ENCODE assay signal across 17 cellular contexts in the genomic region with DNA sequence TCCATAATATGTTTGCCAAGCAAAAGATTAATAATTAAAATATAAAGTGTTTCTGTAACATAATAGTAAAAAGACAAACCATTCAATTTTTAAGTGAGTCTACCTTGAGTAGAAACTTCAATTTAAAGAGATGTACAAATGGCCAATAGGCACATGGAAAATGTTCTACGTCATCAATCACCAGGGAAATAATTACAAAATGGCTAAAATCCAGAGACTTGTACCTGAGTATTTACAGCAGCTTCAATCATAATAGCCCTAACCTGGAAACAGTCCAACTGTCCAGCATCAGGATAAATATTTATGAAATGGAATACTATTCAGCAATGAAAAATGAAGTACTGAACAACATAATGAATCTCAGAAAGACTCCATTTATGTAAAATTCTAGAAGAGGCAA.
DNase-seq lines count a peak whose midpoint lies in the region; ATAC-seq and TF ChIP-seq lines count a peak whose summit lies in the region.
"Had no signal": no experiment of that assay in that cellular context is flagged by ENCODE, and none has a peak within 500 bp of the region (broad histone marks: within the 10 kb centered on the region; RNA-seq: fewer than 3 reads in every experiment).

No MANE protein-coding gene starts in this region.

- H3K4me3 Mint-ChIP-seq in activated CD8-positive, alpha-beta memory T cell treated with anti-CD3 and anti-CD28 coated beads, Interleukin-2, amount 10 ng/mL, durations not matched to agents 7 days and 5 days: no peak overlapping the region
- H3K4me3 Mint-ChIP-seq: activated naive CD8-positive, alpha-beta T cell treated with anti-CD3 and anti-CD28 coated beads for 36 hours; activated T-cell treated with anti-CD3 and anti-CD28 coated beads, Interleukin-2, amount 50 U/mL, for 4 hours had no signal

- H3K27me3 Mint-ChIP-seq in activated CD8-positive, alpha-beta memory T cell treated with anti-CD3 and anti-CD28 coated beads, Interleukin-2, amount 10 ng/mL, durations not matched to agents 7 days and 5 days: peaks cover 21% of the 10 kb centered on the region

- no peaks in the 10 kb centered on the region for H4K20me1 ChIP-seq in PC-3 (ENCODE audit: low read length)
- H4K20me1 ChIP-seq: BLaER1 had no signal

- POLR2A ChIA-PET in PC-3 (lab: Charles Lee; ENCODE audit: unreplicated experiment): no interaction called here

- no peaks in the 10 kb centered on the region for H3K9me3 Mint-ChIP-seq in activated CD8-positive, alpha-beta memory T cell treated with anti-CD3 and anti-CD28 coated beads, Interleukin-2, amount 10 ng/mL, durations not matched to agents 7 days and 5 days (ENCODE audit: low read depth)
- H3K9me3 Mint-ChIP-seq: activated naive CD8-positive, alpha-beta T cell treated with anti-CD3 and anti-CD28 coated beads for 36 hours had no signal

- H3K27ac Mint-ChIP-seq in activated CD8-positive, alpha-beta memory T cell treated with anti-CD3 and anti-CD28 coated beads, Interleukin-2, amount 10 ng/mL, durations not matched to agents 7 days and 5 days: no peak overlapping the region
- H3K27ac Mint-ChIP-seq: activated naive CD8-positive, alpha-beta T cell treated with anti-CD3 and anti-CD28 coated beads for 36 hours had no signal

- peaks cover 15% of the 10 kb centered on the region; the same call in 1 of the 2 replicates for H3K9me3 ChIP-seq in PC-3 (ENCODE audit: low read length)
- H3K9me3 ChIP-seq: BLaER1, esophagus muscularis mucosa had no signal

- no peak overlapping the region for H3K4me2 ChIP-seq in PC-3 (ENCODE audit: low read length)
- H3K4me2 ChIP-seq: BLaER1 had no signal

- no peaks in the 10 kb centered on the region for H3K4me1 ChIP-seq in PC-3 (ENCODE audit: insufficient read depth, low read length)
- H3K4me1 ChIP-seq: esophagus muscularis mucosa had no signal

- BruUV-seq in PC-3 (replicated peaks; lab: Mats Ljungman, UMichigan): no TSS peak

- no peaks in the 10 kb centered on the region for H3K79me2 ChIP-seq in PC-3 (ENCODE audit: low read length)

- H2AFZ ChIP-seq in PC-3 (ENCODE audit: low read length): no peak overlapping the region

- no peaks in the 10 kb centered on the region for H3K4me1 Mint-ChIP-seq in activated CD8-positive, alpha-beta memory T cell treated with anti-CD3 and anti-CD28 coated beads, Interleukin-2, amount 10 ng/mL, durations not matched to agents 7 days and 5 days
- H3K4me1 Mint-ChIP-seq: activated naive CD8-positive, alpha-beta T cell treated with anti-CD3 and anti-CD28 coated beads for 36 hours had no signal

- no peaks in the 10 kb centered on the region for H3F3A ChIP-seq in PC-3 (ENCODE audit: low read length, unreplicated experiment)

- 0 out of 2 replicates have a peak, but pooled peaks cover 3% of the 10 kb centered on the region for H3K9me2 ChIP-seq in PC-3 (replicated peaks; ENCODE audit: low read length)

- no peak overlapping the region for H3K27ac ChIP-seq in PC-3 (ENCODE audit: low read length)
- H3K27ac ChIP-seq: BLaER1, dorsolateral prefrontal cortex, esophagus muscularis mucosa had no signal

- intact Hi-C loops in PC-3 (cut with micrococcal nuclease): no loop called here

- no peaks in the 10 kb centered on the region for H3K27me3 ChIP-seq in PC-3 (ENCODE audit: low read length)
- H3K27me3 ChIP-seq: BLaER1, dorsolateral prefrontal cortex, esophagus muscularis mucosa had no signal

- 0 out of 2 replicates have a peak, but pooled peaks cover 4% of the 10 kb centered on the region for H3K36me3 ChIP-seq in PC-3 (ENCODE audit: low read depth, low read length)
- H3K36me3 ChIP-seq: BLaER1, esophagus muscularis mucosa had no signal

- TF ChIP-seq CTCF in GM20000 (IDR thresholded peaks at IDR 0.05; ENCODE audit: extremely low read depth, missing control alignments) (no peak), PC-3 (conservative IDR thresholded peaks at IDR 0.05; ENCODE audit: low read depth, low read length) (no peak)

- H3K4me3 ChIP-seq in PC-3 (ENCODE audit: low read length): no peak overlapping the region
- H3K4me3 ChIP-seq: BLaER1, dorsolateral prefrontal cortex, esophagus muscularis mucosa had no signal

- H3K36me3 Mint-ChIP-seq in activated CD8-positive, alpha-beta memory T cell treated with anti-CD3 and anti-CD28 coated beads, Interleukin-2, amount 10 ng/mL, durations not matched to agents 7 days and 5 days: no peaks in the 10 kb centered on the region
- H3K36me3 Mint-ChIP-seq: activated naive CD8-positive, alpha-beta T cell treated with anti-CD3 and anti-CD28 coated beads for 36 hours had no signal

- peak; percentile 9 for DNase-seq in GM20000 (ENCODE audit: low spot score)
- DNase-seq in PC-3: peak; percentile 74
- no peak for DNase-seq in hypothalamus (lab: John Stamatoyannopoulos, UW)
- no peak for DNase-seq in activated CD8-positive, alpha-beta memory T cell treated with anti-CD3 and anti-CD28 coated beads, Interleukin-2, amount 10 ng/mL, durations not matched to agents 7 days and 5 days
- no peak for DNase-seq in stimulated activated CD4-positive, alpha-beta T cell treated with anti-CD3 and anti-CD28 coated beads, Interleukin-4, amount 100 ng/mL, for 1 hour
- no peak for DNase-seq in AML-193 (lab: John Stamatoyannopoulos, UW)
- DNase-seq: activated CD4-positive, alpha-beta T cell treated with anti-CD3 and anti-CD28 coated beads, Interleukin-2, amount 50 U/mL, for 4 hours; activated naive CD8-positive, alpha-beta T cell treated with anti-CD3 and anti-CD28 coated beads for 36 hours; activated T-cell treated with anti-CD3 and anti-CD28 coated beads, Interleukin-2, amount 50 U/mL, for 4 hours; dorsolateral prefrontal cortex; NCI-H1930; stimulated activated naive CD4-positive, alpha-beta T cell treated with Interleukin-2 at 50 U/mL for 16 hours had no signal

- CTCF ChIA-PET in PC-3 (lab: Charles Lee): no interaction called here
- CTCF ChIA-PET in activated CD8-positive, alpha-beta memory T cell treated with anti-CD3 and anti-CD28 coated beads, Interleukin-2, amount 10 ng/mL, durations not matched to agents 7 days and 5 days (lab: Charles Lee): no interaction called here

- ATAC-seq in GM18499 (IDR thresholded peaks at IDR 0.05; ENCODE audit: insufficient read depth, unreplicated experiment) (peak; percentile 58), HG03439 (IDR thresholded peaks at IDR 0.05; ENCODE audit: unreplicated experiment) (peak; percentile 52), PC-3 (peak; percentile 45; the same call in 1 of the 2 replicates)
- no peak for ATAC-seq in activated CD8-positive, alpha-beta memory T cell treated with anti-CD3 and anti-CD28 coated beads, Interleukin-2, amount 10 ng/mL, durations not matched to agents 7 days and 5 days
- ATAC-seq: activated T-cell treated with anti-CD3 and anti-CD28 coated beads, Interleukin-2, amount 50 U/mL, for 4 hours; Panc1 had no signal

- H3K9ac ChIP-seq in PC-3 (ENCODE audit: low read length): no peak overlapping the region
- H3K9ac ChIP-seq: BLaER1 had no signal

Comparison
In these comparisons a context has a peak if more than half of its experiments do, and no peak if none do; other contexts are left out.
1. DNase-seq: peak in GM20000 (single experiment) and PC-3 (single experiment); none in hypothalamus (0 of 51), activated CD8-positive, alpha-beta memory T cell treated with anti-CD3 and anti-CD28 coated beads, Interleukin-2, amount 10 ng/mL, durations not matched to agents 7 days and 5 days (single experiment), stimulated activated CD4-positive, alpha-beta T cell treated with anti-CD3 and anti-CD28 coated beads, Interleukin-4, amount 100 ng/mL, for 1 hour (single experiment) and AML-193 (0 of 2).